ENCODE assay signal across 9 cellular contexts in genomic region chr13:101757446-101758039, GRCh38.
DNase-seq lines count a peak whose midpoint lies in the region; ATAC-seq and TF ChIP-seq lines count a peak whose summit lies in the region.
"Had no signal": no experiment of that assay in that cellular context is flagged by ENCODE, and none has a peak within 500 bp of the region (broad histone marks: within the 10 kb centered on the region; RNA-seq: fewer than 3 reads in every experiment).

No MANE protein-coding gene starts in this region.

- H3K4me2 ChIP-seq in GM23338 = no peak overlapping the region
- H3K4me2 ChIP-seq: BLaER1 had no signal

- no peaks in the 10 kb centered on the region for H3F3A ChIP-seq in GM23338 (replicated peaks; ENCODE audit: low read depth)

- DNase-seq in NCI-H2196 (lab: John Stamatoyannopoulos, UW; ENCODE audit: unreplicated experiment) = peak; percentile 7
- DNase-seq in NCI-H2196 treated with DMSO at 0.1 percent for 48 hours (lab: John Stamatoyannopoulos, UW; ENCODE audit: unreplicated experiment) = no peak
- peak; percentile 55 for DNase-seq in GM23338 (ENCODE audit: low spot score)
- DNase-seq in LoVo (ENCODE audit: low spot score) = peak; percentile 41
- peak; percentile 55 for DNase-seq in SK-N-DZ (ENCODE audit: low spot score)
- DNase-seq in fibroblast of the aortic adventitia (ENCODE audit: low read depth) = peak; percentile 71
- peak; percentile 42 for DNase-seq in putamen (ENCODE audit: low spot score)
- DNase-seq in stimulated activated CD8-positive, alpha-beta memory T cell treated with anti-CD3 and anti-CD28 coated beads, Interleukin-4, amount 100 ng/mL, for 48 hours = no peak

- no peaks in the 10 kb centered on the region for H3K79me2 ChIP-seq in GM23338 (replicated peaks; ENCODE audit: insufficient read depth)

- H3K27me3 Mint-ChIP-seq in GM23338 (ENCODE audit: insufficient read depth, low read depth, poor library complexity) = no peaks in the 10 kb centered on the region

- H4K20me1 ChIP-seq in GM23338 (replicated peaks; ENCODE audit: insufficient read depth) = no peaks in the 10 kb centered on the region
- H4K20me1 ChIP-seq: BLaER1 had no signal

- no peaks in the 10 kb centered on the region for H3K36me3 ChIP-seq in GM23338 (ENCODE audit: insufficient read depth)
- H3K36me3 ChIP-seq: BLaER1 had no signal

- TF ChIP-seq CTCF in GM23338 (conservative IDR thresholded peaks at IDR 0.05; ENCODE audit: low read depth in 2 of 2) = peak; percentile 55 to 68
- TF ChIP-seq CTCF in fibroblast of the aortic adventitia (IDR thresholded peaks at IDR 0.05; ENCODE audit: insufficient read depth, low read length) = peak; percentile 67

- no peak overlapping the region for H3K27ac Mint-ChIP-seq in GM23338

- H2AFZ ChIP-seq in GM23338 = no peak overlapping the region

- H3K9me3 Mint-ChIP-seq in GM23338 = no peaks in the 10 kb centered on the region

- no peak overlapping the region for H3K4me3 Mint-ChIP-seq in GM23338

- H3K4me3 ChIP-seq in GM23338 = no peak overlapping the region
- H3K4me3 ChIP-seq in fibroblast of the aortic adventitia (ENCODE audit: low read depth, low read length) = no peak overlapping the region
- H3K4me3 ChIP-seq: BLaER1 had no signal

- no peaks in the 10 kb centered on the region for H3K9me2 ChIP-seq in GM23338 (ENCODE audit: insufficient read depth)

- peaks cover 32% of the 10 kb centered on the region for H3K4me1 ChIP-seq in GM23338 (ENCODE audit: insufficient read depth)
- H3K4me1 ChIP-seq: BLaER1 had no signal

- H3K27ac ChIP-seq in GM23338 (ENCODE audit: low read depth) = no peak overlapping the region; the same call in 1 of the 2 replicates
- H3K27ac ChIP-seq: BLaER1 had no signal

- no peaks in the 10 kb centered on the region for H3K36me3 Mint-ChIP-seq in GM23338 (ENCODE audit: low read depth)

- no peaks in the 10 kb centered on the region for H3K27me3 ChIP-seq in GM23338 (ENCODE audit: insufficient read depth)
- H3K27me3 ChIP-seq: BLaER1 had no signal

- H3K4me1 Mint-ChIP-seq in GM23338 = peaks cover 35% of the 10 kb centered on the region

- peak; percentile 56; the same call in 2 of the 3 replicates for ATAC-seq in GM23338

TF ChIP-seq in GM23338, 12 proteins besides CTCF, POLR2A, EP300 and RAD21:
- TF ChIP-seq POLR2AphosphoS5 (IDR thresholded peaks at IDR 0.05; ENCODE audit: low read depth) (no peak), EZH2phosphoT487 (IDR thresholded peaks at IDR 0.05; ENCODE audit: unreplicated experiment) (no peak), STAT1 (IDR thresholded peaks at IDR 0.05; ENCODE audit: unreplicated experiment) (no peak), JUNB (IDR thresholded peaks at IDR 0.05; ENCODE audit: unreplicated experiment) (no peak), ZNF462 (CRISPR knock-in tag; IDR thresholded peaks at IDR 0.05) (no peak), EZH2 (IDR thresholded peaks at IDR 0.05; ENCODE audit: low read depth, unreplicated experiment) (no peak), CREB1 (CRISPR knock-in tag; IDR thresholded peaks at IDR 0.05; ENCODE audit: low read depth) (no peak), NANOG (IDR thresholded peaks at IDR 0.05; ENCODE audit: borderline replicate concordance) (no peak), REST (IDR thresholded peaks at IDR 0.05; ENCODE audit: unreplicated experiment) (no peak)

Comparison
In these comparisons a context has a peak if more than half of its experiments do, and no peak if none do; other contexts are left out.
1. DNase-seq: peak in NCI-H2196 (single experiment), GM23338 (single experiment), LoVo (single experiment), SK-N-DZ (single experiment), fibroblast of the aortic adventitia (single experiment) and putamen (single experiment); none in NCI-H2196 treated with DMSO at 0.1 percent for 48 hours (single experiment) and stimulated activated CD8-positive, alpha-beta memory T cell treated with anti-CD3 and anti-CD28 coated beads, Interleukin-4, amount 100 ng/mL, for 48 hours (single experiment).